ENCODE assay signal across 8 cellular contexts in the genomic region with DNA sequence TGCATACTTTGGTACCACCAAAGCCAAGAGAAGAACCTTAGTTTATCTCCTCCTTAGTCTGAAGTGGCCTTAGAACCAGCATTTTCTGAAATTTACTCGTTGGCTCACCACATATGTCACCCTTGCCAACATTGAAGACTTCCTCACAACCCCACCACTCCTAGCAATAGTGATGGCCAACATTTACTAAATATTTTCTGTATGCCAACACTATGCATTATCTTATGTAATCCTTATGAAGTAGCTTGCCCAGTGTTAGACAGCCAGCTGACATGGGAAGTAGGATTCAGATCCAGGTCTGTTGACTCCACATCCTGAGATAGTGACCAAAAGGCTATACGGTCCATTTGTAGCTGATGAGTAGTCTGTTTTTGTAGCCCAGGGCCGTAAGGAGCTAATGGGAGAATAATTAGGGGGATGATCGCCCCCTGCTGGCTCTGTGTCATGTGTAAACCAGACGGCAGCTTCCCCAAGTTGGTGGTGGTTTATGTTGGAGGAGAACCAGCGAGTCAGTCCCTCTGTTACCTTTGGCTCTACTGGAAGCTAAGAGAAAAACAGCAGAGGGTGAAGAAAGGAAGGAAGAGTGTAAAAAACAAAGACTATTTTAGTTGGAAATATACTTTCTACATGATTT.
DNase-seq lines count a peak whose midpoint lies in the region; ATAC-seq, FAIRE-seq and TF ChIP-seq lines count a peak whose summit lies in the region.

No MANE protein-coding gene starts in this region.

- H3K9me3 ChIP-seq in HEK293 (ENCODE audit: control insufficient read depth, insufficient read depth, low read depth, low read length) (no peaks in the 10 kb centered on the region), spleen (no peaks in the 10 kb centered on the region)

- ATAC-seq in HG02870 (IDR thresholded peaks at IDR 0.05; ENCODE audit: unreplicated experiment) = no peak

- POLR2A ChIA-PET in HEK293 (lab: Yijun Ruan, JAX) = interaction anchor here (0.6 kb wide), 1 partner anchor 97 kb away, joined by 6 read pairs; no protein-coding TSS in a partner anchor

- intact Hi-C loops in spleen (cut with DNase I; ENCODE audit: low total_unique reads) = no loop called here

- peak; percentile 53 for FAIRE-seq in TTC549 (lab: Jason Lieb, UNC)

- CTCF ChIA-PET in HEK293 (lab: Yijun Ruan, JAX) = interaction anchor here (0.5 to 2.7 kb wide), 36 partner anchors 14 to 912 kb away, joined by 3 to 25 read pairs (median 3); no protein-coding TSS in a partner anchor

- no peak for TF ChIP-seq POLR2A in spleen (IDR thresholded peaks at IDR 0.05)

- H3K27ac ChIP-seq in HEK293 (ENCODE audit: extremely low read depth, low read depth, low read length) (no peak overlapping the region), spleen (peak overlapping the region in 1 of 8 donors; percentile 49)

- H3K4me3 ChIP-seq in HEK293 (ENCODE audit: low read depth, low read length) = no peak overlapping the region
- H3K4me3 ChIP-seq in spleen = no peak overlapping the region

- 7 to 20% (median 10%) methylated on average over 6 of the region's 6 CpGs for WGBS in spleen, 5 donors

- H3K4me1 ChIP-seq in HEK293 (ENCODE audit: control insufficient read depth, insufficient read depth, low read length) (no peaks in the 10 kb centered on the region), spleen (peaks cover 0 to 11% (median 2%) of the 10 kb centered on the region in 6 donors)

- DNase-seq in DMS153 (lab: John Stamatoyannopoulos, UW) (peak; percentile 35), NCI-H2081 treated with DMSO at 0.1 percent for 48 hours (lab: John Stamatoyannopoulos, UW) (peak; percentile 42), brain pericyte (ENCODE audit: low read depth, low spot score) (peak; percentile 89), iPS-NIHi7 (ENCODE audit: extremely low spot score) (peak; percentile 80), spleen (peak; percentile 78)

- H3K27me3 ChIP-seq in spleen (replicated peaks in 1 of 7) = peaks cover 0 to 10% (median 0%) of the 10 kb centered on the region in 7 donors

- H3K36me3 ChIP-seq in HEK293 (ENCODE audit: control insufficient read depth in 2 of 2, insufficient read depth in 1 of 2, low read length in 2 of 2) (peaks cover 0 to 31% of the 10 kb centered on the region in 2 experiments; a peak in 1 of 3 replicates), spleen (no peaks in the 10 kb centered on the region)

- peak; percentile 46; the same call in 1 of the 2 replicates for TF ChIP-seq CTCF in HEK293 (tag by site-specific recombination; IDR thresholded peaks at IDR 0.05)
- TF ChIP-seq CTCF in spleen (IDR thresholded peaks at IDR 0.05 in 8 of 11, conservative IDR thresholded peaks at IDR 0.05 in 3 of 11) = peak; percentile 46 to 77 (median 66)

TF ChIP-seq in HEK293, 187 proteins besides CTCF, POLR2A, EP300 and RAD21:
- TF ChIP-seq, protein P1, sequence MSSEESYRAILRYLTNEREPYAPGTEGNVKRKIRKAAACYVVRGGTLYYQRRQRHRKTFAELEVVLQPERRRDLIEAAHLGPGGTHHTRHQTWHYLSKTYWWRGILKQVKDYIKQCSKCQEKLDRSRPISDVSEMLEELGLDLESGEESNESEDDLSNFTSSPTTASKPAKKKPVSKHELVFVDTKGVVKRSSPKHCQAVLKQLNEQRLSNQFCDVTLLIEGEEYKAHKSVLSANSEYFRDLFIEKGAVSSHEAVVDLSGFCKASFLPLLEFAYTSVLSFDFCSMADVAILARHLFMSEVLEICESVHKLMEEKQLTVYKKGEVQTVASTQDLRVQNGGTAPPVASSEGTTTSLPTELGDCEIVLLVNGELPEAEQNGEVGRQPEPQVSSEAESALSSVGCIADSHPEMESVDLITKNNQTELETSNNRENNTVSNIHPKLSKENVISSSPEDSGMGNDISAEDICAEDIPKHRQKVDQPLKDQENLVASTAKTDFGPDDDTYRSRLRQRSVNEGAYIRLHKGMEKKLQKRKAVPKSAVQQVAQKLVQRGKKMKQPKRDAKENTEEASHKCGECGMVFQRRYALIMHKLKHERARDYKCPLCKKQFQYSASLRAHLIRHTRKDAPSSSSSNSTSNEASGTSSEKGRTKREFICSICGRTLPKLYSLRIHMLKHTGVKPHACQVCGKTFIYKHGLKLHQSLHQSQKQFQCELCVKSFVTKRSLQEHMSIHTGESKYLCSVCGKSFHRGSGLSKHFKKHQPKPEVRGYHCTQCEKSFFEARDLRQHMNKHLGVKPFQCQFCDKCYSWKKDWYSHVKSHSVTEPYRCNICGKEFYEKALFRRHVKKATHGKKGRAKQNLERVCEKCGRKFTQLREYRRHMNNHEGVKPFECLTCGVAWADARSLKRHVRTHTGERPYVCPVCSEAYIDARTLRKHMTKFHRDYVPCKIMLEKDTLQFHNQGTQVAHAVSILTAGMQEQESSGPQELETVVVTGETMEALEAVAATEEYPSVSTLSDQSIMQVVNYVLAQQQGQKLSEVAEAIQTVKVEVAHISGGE (tag by site-specific recombination; conservative IDR thresholded peaks at IDR 0.05; ENCODE audit: low read depth) = no peak
- peak; percentile 75 for TF ChIP-seq OSR2 (tag by site-specific recombination; IDR thresholded peaks at IDR 0.05)
- TF ChIP-seq ZNF596 (tag by site-specific recombination; IDR thresholded peaks at IDR 0.05) = no peak
- no peak for TF ChIP-seq ZSCAN30 (tag by site-specific recombination; IDR thresholded peaks at IDR 0.05)
- peak; percentile 47; the same call in 1 of the 2 replicates for TF ChIP-seq SP7 (tag by site-specific recombination; IDR thresholded peaks at IDR 0.05)
- peak; percentile 66; the same call in 1 of the 2 replicates for TF ChIP-seq ZNF660 (tag by site-specific recombination; IDR thresholded peaks at IDR 0.05)
- TF ChIP-seq IKZF3 (tag by site-specific recombination; IDR thresholded peaks at IDR 0.05) = 0 out of 2 replicates have a peak, but pooled peaks have one; percentile 15
- TF ChIP-seq ZNF24 (tag by site-specific recombination; IDR thresholded peaks at IDR 0.05) = no peak
- TF ChIP-seq ZNF510 (tag by site-specific recombination; IDR thresholded peaks at IDR 0.05; ENCODE audit: insufficient replicate concordance) = no peak
- TF ChIP-seq ZNF266 (tag by site-specific recombination; IDR thresholded peaks at IDR 0.05; ENCODE audit: low read depth) = no peak
- 0 out of 2 replicates have a peak, but pooled peaks have one; percentile 17 for TF ChIP-seq ZBTB17 (tag by site-specific recombination; IDR thresholded peaks at IDR 0.05)
- TF ChIP-seq, protein P2, sequence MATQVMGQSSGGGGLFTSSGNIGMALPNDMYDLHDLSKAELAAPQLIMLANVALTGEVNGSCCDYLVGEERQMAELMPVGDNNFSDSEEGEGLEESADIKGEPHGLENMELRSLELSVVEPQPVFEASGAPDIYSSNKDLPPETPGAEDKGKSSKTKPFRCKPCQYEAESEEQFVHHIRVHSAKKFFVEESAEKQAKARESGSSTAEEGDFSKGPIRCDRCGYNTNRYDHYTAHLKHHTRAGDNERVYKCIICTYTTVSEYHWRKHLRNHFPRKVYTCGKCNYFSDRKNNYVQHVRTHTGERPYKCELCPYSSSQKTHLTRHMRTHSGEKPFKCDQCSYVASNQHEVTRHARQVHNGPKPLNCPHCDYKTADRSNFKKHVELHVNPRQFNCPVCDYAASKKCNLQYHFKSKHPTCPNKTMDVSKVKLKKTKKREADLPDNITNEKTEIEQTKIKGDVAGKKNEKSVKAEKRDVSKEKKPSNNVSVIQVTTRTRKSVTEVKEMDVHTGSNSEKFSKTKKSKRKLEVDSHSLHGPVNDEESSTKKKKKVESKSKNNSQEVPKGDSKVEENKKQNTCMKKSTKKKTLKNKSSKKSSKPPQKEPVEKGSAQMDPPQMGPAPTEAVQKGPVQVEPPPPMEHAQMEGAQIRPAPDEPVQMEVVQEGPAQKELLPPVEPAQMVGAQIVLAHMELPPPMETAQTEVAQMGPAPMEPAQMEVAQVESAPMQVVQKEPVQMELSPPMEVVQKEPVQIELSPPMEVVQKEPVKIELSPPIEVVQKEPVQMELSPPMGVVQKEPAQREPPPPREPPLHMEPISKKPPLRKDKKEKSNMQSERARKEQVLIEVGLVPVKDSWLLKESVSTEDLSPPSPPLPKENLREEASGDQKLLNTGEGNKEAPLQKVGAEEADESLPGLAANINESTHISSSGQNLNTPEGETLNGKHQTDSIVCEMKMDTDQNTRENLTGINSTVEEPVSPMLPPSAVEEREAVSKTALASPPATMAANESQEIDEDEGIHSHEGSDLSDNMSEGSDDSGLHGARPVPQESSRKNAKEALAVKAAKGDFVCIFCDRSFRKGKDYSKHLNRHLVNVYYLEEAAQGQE (tag by site-specific recombination; IDR thresholded peaks at IDR 0.05) = no peak
- no peak for TF ChIP-seq KLF8 (tag by site-specific recombination; IDR thresholded peaks at IDR 0.05)
- TF ChIP-seq ZNF654 (tag by site-specific recombination; IDR thresholded peaks at IDR 0.05; ENCODE audit: low read depth) = peak; percentile 59
- no peak for TF ChIP-seq ZNF610 (tag by site-specific recombination; IDR thresholded peaks at IDR 0.05; ENCODE audit: borderline replicate concordance)
TF ChIP-seq in HEK293: peak in this region for 6.

Comparison
In these comparisons a context has a peak if more than half of its experiments do, and no peak if none do; other contexts are left out.
1. DNase-seq: peak in every context shown above with its lines; median percentile 89 in brain pericyte; 80 in iPS-NIHi7; 78 in spleen; 42 in NCI-H2081 treated with DMSO at 0.1 percent for 48 hours; 35 in DMS153.